Comparison of ENCODE assay signal across 12 cellular contexts in the genomic region with DNA sequence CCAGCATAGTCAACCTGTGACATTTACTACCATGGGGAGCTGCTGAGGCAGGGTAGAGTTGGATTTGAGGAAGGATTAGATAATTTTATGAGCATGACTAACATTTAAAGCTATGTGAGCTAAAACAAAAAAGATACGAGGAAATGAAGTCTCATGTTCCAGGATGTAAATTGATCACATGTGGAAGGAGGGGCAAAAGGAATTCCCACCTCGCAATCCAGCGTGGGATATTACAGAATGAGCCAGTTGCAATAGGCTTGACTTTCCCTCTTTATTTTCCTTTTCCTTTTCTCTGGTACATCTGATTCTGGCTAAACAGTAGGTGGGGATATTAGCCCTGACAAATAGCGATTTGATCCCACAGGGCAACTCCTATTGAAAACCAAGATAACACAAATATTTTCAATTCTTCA.
DNase-seq lines count a peak whose midpoint lies in the region; ATAC-seq and TF ChIP-seq lines count a peak whose summit lies in the region.
"Had no signal": no experiment of that assay in that cellular context is flagged by ENCODE, and none has a peak within 500 bp of the region (broad histone marks: within the 10 kb centered on the region; RNA-seq: fewer than 3 reads in every experiment).

No MANE protein-coding gene starts in this region.

- peaks cover 3% of the 10 kb centered on the region for H3K36me3 Mint-ChIP-seq in nephron (ENCODE audit: low read depth)
- H3K36me3 Mint-ChIP-seq in WTC11, result peaks cover 5% of the 10 kb centered on the region
- peaks cover 0 to 2% of the 10 kb centered on the region in 2 donors for H3K36me3 Mint-ChIP-seq in activated T-cell treated with anti-CD3 and anti-CD28 coated beads, Interleukin-2, amount 50 U/mL, for 72 hours (ENCODE audit: insufficient read depth in 2 of 2)
- H3K36me3 Mint-ChIP-seq: stimulated activated effector memory CD8-positive, alpha-beta T cell treated with anti-CD3 and anti-CD28 coated beads, Interleukin-12 subunit alpha, Interleukin-12 subunit beta, amount 100 ng/mL, for 72 hours had no signal

- no peak overlapping the region for H3K4me3 ChIP-seq in choroid plexus epithelial cell (ENCODE audit: low read depth, low read length)

- H3K4me3 Mint-ChIP-seq in nephron (no peak overlapping the region), WTC11 (no peak overlapping the region)
- no peak overlapping the region for H3K4me3 Mint-ChIP-seq in activated T-cell treated with anti-CD3 and anti-CD28 coated beads, Interleukin-2, amount 50 U/mL, for 72 hours
- H3K4me3 Mint-ChIP-seq: stimulated activated effector memory CD8-positive, alpha-beta T cell treated with anti-CD3 and anti-CD28 coated beads, Interleukin-12 subunit alpha, Interleukin-12 subunit beta, amount 100 ng/mL, for 72 hours had no signal

- H3K27ac Mint-ChIP-seq in nephron (peak overlapping the region in 2 of 3 experiments; percentile 57 to 66), WTC11 (no peak overlapping the region)
- no peak overlapping the region for H3K27ac Mint-ChIP-seq in activated T-cell treated with anti-CD3 and anti-CD28 coated beads, Interleukin-2, amount 50 U/mL, for 72 hours
- H3K27ac Mint-ChIP-seq: stimulated activated effector memory CD8-positive, alpha-beta T cell treated with anti-CD3 and anti-CD28 coated beads, Interleukin-12 subunit alpha, Interleukin-12 subunit beta, amount 100 ng/mL, for 72 hours had no signal

- H3K27me3 Mint-ChIP-seq in nephron (ENCODE audit: low read depth) (peaks cover 4% of the 10 kb centered on the region), WTC11 (ENCODE audit: low read depth) (no peaks in the 10 kb centered on the region)
- peaks cover 15% of the 10 kb centered on the region for H3K27me3 Mint-ChIP-seq in activated T-cell treated with anti-CD3 and anti-CD28 coated beads, Interleukin-2, amount 50 U/mL, for 72 hours (ENCODE audit: low read depth)

- peaks cover 9% of the 10 kb centered on the region for H3K9me3 Mint-ChIP-seq in nephron
- H3K9me3 Mint-ChIP-seq in WTC11, result peaks cover 12% of the 10 kb centered on the region
- H3K9me3 Mint-ChIP-seq in activated T-cell treated with anti-CD3 and anti-CD28 coated beads, Interleukin-2, amount 50 U/mL, for 72 hours, result peaks cover 0 to 3% of the 10 kb centered on the region in 2 donors

- ATAC-seq in WTC11, result no peak
- ATAC-seq in activated T-cell treated with anti-CD3 and anti-CD28 coated beads, Interleukin-2, amount 50 U/mL, for 72 hours (replicated peaks in 1 of 2), result no peak
- ATAC-seq: stimulated activated effector memory CD8-positive, alpha-beta T cell treated with anti-CD3 and anti-CD28 coated beads, Interleukin-12 subunit alpha, Interleukin-12 subunit beta, amount 100 ng/mL, for 72 hours had no signal

- POLR2A ChIA-PET in WTC11 (lab: Charles Lee), result no interaction called here

- TF ChIP-seq CTCF in choroid plexus epithelial cell (conservative IDR thresholded peaks at IDR 0.05; ENCODE audit: low read depth, low read length), result peak; percentile 46
- peak in 1 of 3 experiments; percentile 19 for TF ChIP-seq CTCF in nephron (IDR thresholded peaks at IDR 0.05; ENCODE audit: unreplicated experiment in 3 of 3)
- no peak for TF ChIP-seq CTCF in WTC11 (IDR thresholded peaks at IDR 0.05)

- DNase-seq in Daoy (ENCODE audit: low read depth) (peak; percentile 80), NCI-H226 (peak; percentile 82), choroid plexus epithelial cell (ENCODE audit: low read depth) (peak; percentile 92), WTC11 (ENCODE audit: low spot score) (no peak), NCI-H1105 treated with DMSO at 0.1 percent for 48 hours (lab: John Stamatoyannopoulos, UW) (no peak), NCI-H2171 treated with DMSO at 0.1 percent for 48 hours (lab: John Stamatoyannopoulos, UW) (no peak)
- DNase-seq in activated T-cell treated with anti-CD3 and anti-CD28 coated beads, Interleukin-2, amount 50 U/mL, for 72 hours, result no peak
- DNase-seq: DND-41, midbrain, NCI-H2227 treated with DMSO at 0.1 percent for 48 hours had no signal

- H3K4me1 Mint-ChIP-seq in nephron (peaks cover 32% of the 10 kb centered on the region), WTC11 (peaks cover 18% of the 10 kb centered on the region)
- H3K4me1 Mint-ChIP-seq in activated T-cell treated with anti-CD3 and anti-CD28 coated beads, Interleukin-2, amount 50 U/mL, for 72 hours (ENCODE audit: low read depth), result no peaks in the 10 kb centered on the region
- H3K4me1 Mint-ChIP-seq: stimulated activated effector memory CD8-positive, alpha-beta T cell treated with anti-CD3 and anti-CD28 coated beads, Interleukin-12 subunit alpha, Interleukin-12 subunit beta, amount 100 ng/mL, for 72 hours had no signal

- CTCF ChIA-PET in WTC11 (lab: Charles Lee), result no interaction called here

TF ChIP-seq in WTC11, 78 proteins besides CTCF, POLR2A, EP300 and RAD21:
- TF ChIP-seq TEAD4 (CRISPR knock-in tag; IDR thresholded peaks at IDR 0.05) (no peak), ZNF416 (CRISPR knock-in tag; IDR thresholded peaks at IDR 0.05) (no peak), KAT7 (CRISPR knock-in tag; IDR thresholded peaks at IDR 0.05; ENCODE audit: borderline replicate concordance) (no peak), SMAD3 (CRISPR knock-in tag; IDR thresholded peaks at IDR 0.05; ENCODE audit: borderline replicate concordance) (no peak), ELF4 (CRISPR knock-in tag; IDR thresholded peaks at IDR 0.05; ENCODE audit: low read depth) (no peak)

Comparison
In these comparisons a context has a peak if more than half of its experiments do, and no peak if none do; other contexts are left out.
1. DNase-seq: peak in Daoy (single experiment), NCI-H226 (single experiment) and choroid plexus epithelial cell (single experiment); none in WTC11 (single experiment), activated T-cell treated with anti-CD3 and anti-CD28 coated beads, Interleukin-2, amount 50 U/mL, for 72 hours (0 of 2), NCI-H1105 treated with DMSO at 0.1 percent for 48 hours (single experiment) and NCI-H2171 treated with DMSO at 0.1 percent for 48 hours (single experiment).
2. H3K27ac Mint-ChIP-seq: peak in nephron (2 of 3); none in WTC11 (single experiment) and activated T-cell treated with anti-CD3 and anti-CD28 coated beads, Interleukin-2, amount 50 U/mL, for 72 hours (single experiment).